In genomic region chr20:23397961-23398360, GRCh38 we compare ENCODE assay signal across 1 cellular context.
TF ChIP-seq lines count a peak whose summit lies in the region.

No MANE protein-coding gene starts in this region.

TF ChIP-seq in WTC11, 78 proteins besides CTCF, POLR2A, EP300 and RAD21 (continued from another document):
- TF ChIP-seq STAT6 (CRISPR knock-in tag; conservative IDR thresholded peaks at IDR 0.05; ENCODE audit: low read depth) (no peak), HMGA2 (CRISPR knock-in tag; IDR thresholded peaks at IDR 0.05) (no peak), RORB (CRISPR knock-in tag; IDR thresholded peaks at IDR 0.05) (no peak), GTF2I (CRISPR knock-in tag; conservative IDR thresholded peaks at IDR 0.05) (no peak), ZSCAN18 (CRISPR knock-in tag; IDR thresholded peaks at IDR 0.05) (no peak), AR (CRISPR knock-in tag; IDR thresholded peaks at IDR 0.05) (no peak), ZNF317 (CRISPR knock-in tag; IDR thresholded peaks at IDR 0.05; ENCODE audit: borderline replicate concordance, low read depth) (no peak), MYBL2 (CRISPR knock-in tag; IDR thresholded peaks at IDR 0.05) (no peak)
